Comparison of ENCODE assay signal across 19 cellular contexts in genomic region chr12:64034901-64035576, GRCh38.
DNase-seq lines count a peak whose midpoint lies in the region; ATAC-seq, FAIRE-seq and TF ChIP-seq lines count a peak whose summit lies in the region.
"Had no signal": no experiment of that assay in that cellular context is flagged by ENCODE, and none has a peak within 500 bp of the region (broad histone marks: within the 10 kb centered on the region; RNA-seq: fewer than 3 reads in every experiment).

No MANE protein-coding gene starts in this region.

- H4K20me1 ChIP-seq in HepG2 (ENCODE audit: insufficient read depth, low read length) (no peaks in the 10 kb centered on the region), MM.1S (ENCODE audit: insufficient read depth, low read length) (no peaks in the 10 kb centered on the region)
- H4K20me1 ChIP-seq: BLaER1 had no signal

- BruUV-seq in HepG2 (replicated peaks; lab: Mats Ljungman, UMichigan): no TSS peak

- H3K4me1 ChIP-seq in HepG2 (ENCODE audit: insufficient read depth, low read length) (peaks cover 7% of the 10 kb centered on the region; the same call in 1 of the 2 replicates), right lobe of liver (peaks cover 0 to 3% (median 0%) of the 10 kb centered on the region in 4 donors), MM.1S (ENCODE audit: low read length) (no peaks in the 10 kb centered on the region)
- H3K4me1 ChIP-seq: BLaER1 had no signal

- H2AFZ ChIP-seq in HepG2 (ENCODE audit: low read length) (no peak overlapping the region), MM.1S (ENCODE audit: low read length) (no peak overlapping the region)

- DNase-seq in HepG2 (ENCODE audit: low spot score) (peak; percentile 41), right lobe of liver (no peak), MM.1S (peak; percentile 18), choroid plexus epithelial cell (ENCODE audit: low read depth) (peak; percentile 24), anterior cingulate cortex (lab: John Stamatoyannopoulos, UW) (no peak), T-helper 1 cell (no peak)
- DNase-seq in activated CD4-positive, alpha-beta T cell treated with anti-CD3 and anti-CD28 coated beads, Interleukin-2, amount 50 U/mL, for 4 hours: no peak
- DNase-seq in activated naive CD4-positive, alpha-beta T cell treated with anti-CD3 and anti-CD28 coated beads, Interleukin-2, amount 50 U/mL, for 72 hours (ENCODE audit: low spot score in 2 of 2): no peak
- DNase-seq: DMS153, EL, H7, NCI-H1436 treated with DMSO at 0.1 percent for 48 hours, NCI-H2227 treated with DMSO at 0.1 percent for 48 hours, NCI-H524 treated with DMSO at 0.1 percent for 48 hours, OCI-M1 had no signal

- TF ChIP-seq POLR2A in HepG2 (IDR thresholded peaks at IDR 0.05; ENCODE audit: insufficient read depth in 1 of 2, low read depth in 2 of 2, low read length in 2 of 2): no peak
- no peak for TF ChIP-seq POLR2A in right lobe of liver (IDR thresholded peaks at IDR 0.05)

- CTCF ChIA-PET in HepG2 (lab: Yijun Ruan, JAX; ENCODE audit: low intra/inter-chr PET ratio, low total read pairs): no interaction called here

- 0 out of 5 replicates have a peak, but pooled peaks cover 0 to 1% of the 10 kb centered on the region in 2 experiments for H3K36me3 ChIP-seq in HepG2 (replicated peaks in 1 of 2; ENCODE audit: control insufficient read depth in 1 of 2, insufficient read depth in 2 of 2, low read length in 2 of 2)
- no peaks in the 10 kb centered on the region for H3K36me3 ChIP-seq in right lobe of liver
- H3K36me3 ChIP-seq in MM.1S (replicated peaks; ENCODE audit: insufficient read depth, low read length): no peaks in the 10 kb centered on the region
- H3K36me3 ChIP-seq: BLaER1, SJSA1 had no signal

- no peaks in the 10 kb centered on the region for H3K36me3 Mint-ChIP-seq in activated naive CD4-positive, alpha-beta T cell treated with anti-CD3 and anti-CD28 coated beads, Interleukin-2, amount 50 U/mL, for 72 hours
- H3K36me3 Mint-ChIP-seq: IgD-negative memory B cell had no signal

- H3K9me2 ChIP-seq in MM.1S (replicated peaks; ENCODE audit: insufficient read depth, low read length): no peaks in the 10 kb centered on the region

- H3K9me3 ChIP-seq in HepG2 (ENCODE audit: low read length): no peaks in the 10 kb centered on the region
- no peaks in the 10 kb centered on the region for H3K9me3 ChIP-seq in right lobe of liver
- no peaks in the 10 kb centered on the region for H3K9me3 ChIP-seq in MM.1S (replicated peaks; ENCODE audit: insufficient read depth, low read length)
- H3K9me3 ChIP-seq: SJSA1 had no signal

- H3K27ac Mint-ChIP-seq in activated naive CD4-positive, alpha-beta T cell treated with anti-CD3 and anti-CD28 coated beads, Interleukin-2, amount 50 U/mL, for 72 hours: no peak overlapping the region
- H3K27ac Mint-ChIP-seq: IgD-negative memory B cell had no signal

- no peak for TF ChIP-seq RAD21 in HepG2 (CRISPR knock-in tag; IDR thresholded peaks at IDR 0.05)

- TF ChIP-seq EP300 in HepG2 (IDR thresholded peaks at IDR 0.05; ENCODE audit: low read depth in 2 of 2, low read length in 2 of 2) (no peak), HepG2 (CRISPR knock-in tag; IDR thresholded peaks at IDR 0.05; ENCODE audit: borderline replicate concordance) (no peak)

- no peak for FAIRE-seq in HepG2 (lab: Jason Lieb, UNC)

- H3K9ac ChIP-seq in HepG2 (ENCODE audit: insufficient read depth, low read depth, low read length): no peak overlapping the region
- H3K9ac ChIP-seq in MM.1S (ENCODE audit: low read length): no peak overlapping the region
- H3K9ac ChIP-seq: BLaER1 had no signal

- H3K4me2 ChIP-seq in HepG2 (ENCODE audit: low read depth, low read length) (no peak overlapping the region), MM.1S (ENCODE audit: low read depth, low read length) (no peak overlapping the region)
- H3K4me2 ChIP-seq: BLaER1 had no signal

- no peak overlapping the region for H3K4me3 ChIP-seq in HepG2 (replicated peaks in 1 of 3; ENCODE audit: insufficient read depth in 1 of 3, low read depth in 2 of 3, low read length in 3 of 3)
- H3K4me3 ChIP-seq in right lobe of liver: no peak overlapping the region
- H3K4me3 ChIP-seq in MM.1S (ENCODE audit: low read length): no peak overlapping the region
- no peak overlapping the region for H3K4me3 ChIP-seq in choroid plexus epithelial cell (ENCODE audit: low read depth, low read length)
- H3K4me3 ChIP-seq: BLaER1, SJSA1 had no signal

- H3K9me3 Mint-ChIP-seq in activated naive CD4-positive, alpha-beta T cell treated with anti-CD3 and anti-CD28 coated beads, Interleukin-2, amount 50 U/mL, for 72 hours: no peaks in the 10 kb centered on the region

- in situ Hi-C loops in HepG2 (cut with HindIII; ENCODE audit: extremely low pct_ligation_motif_present, low pct_unique_long_range_greater_than_20kb): no loop called here

- intact Hi-C loops in HepG2 (cut with micrococcal nuclease; ENCODE audit: unreplicated experiment): no loop called here
- intact Hi-C loops in right lobe of liver (cut with DNase I): no loop called here

- H3K27me3 ChIP-seq in HepG2 (ENCODE audit: control insufficient read depth in 1 of 2, insufficient read depth in 2 of 2, low read length in 2 of 2) (no peaks in the 10 kb centered on the region), right lobe of liver (no peaks in the 10 kb centered on the region), MM.1S (replicated peaks; ENCODE audit: insufficient read depth, low read length) (no peaks in the 10 kb centered on the region)
- H3K27me3 ChIP-seq: BLaER1, SJSA1 had no signal

- TF ChIP-seq CTCF in HepG2 (CRISPR knock-in tag; IDR thresholded peaks at IDR 0.05) (no peak), right lobe of liver (IDR thresholded peaks at IDR 0.05) (no peak), MM.1S (IDR thresholded peaks at IDR 0.05; ENCODE audit: low read length) (no peak), choroid plexus epithelial cell (conservative IDR thresholded peaks at IDR 0.05; ENCODE audit: low read depth, low read length) (no peak)

- H3F3A ChIP-seq in MM.1S (ENCODE audit: insufficient read depth, low read length): no peaks in the 10 kb centered on the region

- H3K27ac ChIP-seq in HepG2 (ENCODE audit: extremely low read length, insufficient read depth, low read length) (no peak overlapping the region), right lobe of liver (no peak overlapping the region), MM.1S (ENCODE audit: low read length) (no peak overlapping the region)
- H3K27ac ChIP-seq: 22Rv1, BLaER1, SJSA1 had no signal

- no peaks in the 10 kb centered on the region for H3K79me2 ChIP-seq in HepG2 (ENCODE audit: insufficient read depth, low read length)
- no peaks in the 10 kb centered on the region for H3K79me2 ChIP-seq in MM.1S (ENCODE audit: low read length)

- ATAC-seq in HepG2 (peak; percentile 66), right lobe of liver (no peak)
- no peak for ATAC-seq in activated naive CD4-positive, alpha-beta T cell treated with anti-CD3 and anti-CD28 coated beads, Interleukin-2, amount 50 U/mL, for 72 hours

- POLR2A ChIA-PET in HepG2 (lab: Yijun Ruan, JAX): no interaction called here

TF ChIP-seq in HepG2, 621 proteins besides CTCF, POLR2A, EP300 and RAD21:
- peak; percentile 54 for TF ChIP-seq RARA (CRISPR knock-in tag; IDR thresholded peaks at IDR 0.05)
- TF ChIP-seq ZNF543 (CRISPR knock-in tag; IDR thresholded peaks at IDR 0.05): no peak

Comparison
In these comparisons a context has a peak if more than half of its experiments do, and no peak if none do; other contexts are left out.
1. DNase-seq: peak in HepG2 (single experiment), MM.1S (single experiment) and choroid plexus epithelial cell (single experiment); none in right lobe of liver (0 of 3), anterior cingulate cortex (0 of 58), T-helper 1 cell (0 of 5), activated CD4-positive, alpha-beta T cell treated with anti-CD3 and anti-CD28 coated beads, Interleukin-2, amount 50 U/mL, for 4 hours (0 of 2) and activated naive CD4-positive, alpha-beta T cell treated with anti-CD3 and anti-CD28 coated beads, Interleukin-2, amount 50 U/mL, for 72 hours (0 of 2).